Comparison of ENCODE assay signal across 18 cellular contexts in genomic region chr7:121485457-121486243, GRCh38.
DNase-seq lines count a peak whose midpoint lies in the region; FAIRE-seq and TF ChIP-seq lines count a peak whose summit lies in the region.
"Had no signal": no experiment of that assay in that cellular context is flagged by ENCODE, and none has a peak within 500 bp of the region (broad histone marks: within the 10 kb centered on the region; RNA-seq: fewer than 3 reads in every experiment).

No MANE protein-coding gene starts in this region.

- FAIRE-seq in HTR-8/SVneo (lab: Jason Lieb, UNC), result no peak

- peaks cover 6 to 65% (median 12%) of the 10 kb centered on the region in 3 donors for H3K4me1 ChIP-seq in esophagus squamous epithelium
- peaks cover 5% of the 10 kb centered on the region for H3K4me1 ChIP-seq in BE2C
- H3K4me1 ChIP-seq: gastrocnemius medialis had no signal

- POLR2A ChIA-PET in RWPE1 (lab: Yijun Ruan, JAX; ENCODE audit: low non-redundant PET), result interaction anchor here (0.5 kb wide), 1 partner anchor 351 kb away, joined by 3 read pairs; no protein-coding TSS in a partner anchor

- no peak for TF ChIP-seq POLR2A in esophagus squamous epithelium (IDR thresholded peaks at IDR 0.05)

- DNase-seq in AG09309 (ENCODE audit: low read depth) (peak; percentile 13), RWPE1 (ENCODE audit: low spot score) (no peak), esophagus squamous epithelium (lab: John Stamatoyannopoulos, UW) (no peak), myocyte (ENCODE audit: low read depth) (peak; percentile 11), NCI-H345 (lab: John Stamatoyannopoulos, UW) (no peak), HTR-8/SVneo (ENCODE audit: insufficient read length, low spot score) (no peak), HuH-7 (ENCODE audit: low spot score) (no peak), BE2C (no peak)
- DNase-seq: ACHN; activated CD8-positive, alpha-beta memory T cell treated with anti-CD3 and anti-CD28 coated beads for 24 hours; activated naive CD4-positive, alpha-beta T cell treated with anti-CD3 and anti-CD28 coated beads, Interleukin-2, amount 50 U/mL, for 16 hours; DMS79; kidney glomerular epithelial cell; NCI-H2227 treated with DMSO at 0.1 percent for 48 hours; nephron progenitor cell; stimulated activated CD4-positive, alpha-beta T cell treated with anti-CD3 and anti-CD28 coated beads, Interleukin-15, amount 100 ng/mL, for 24 hours had no signal

- TF ChIP-seq CTCF in AG09309 (IDR thresholded peaks at IDR 0.05; ENCODE audit: control insufficient read depth, insufficient read depth, low read depth, low read length, missing control alignments), result no peak
- no peak for TF ChIP-seq CTCF in RWPE1 (conservative IDR thresholded peaks at IDR 0.05; ENCODE audit: low read depth)
- no peak for TF ChIP-seq CTCF in esophagus squamous epithelium (IDR thresholded peaks at IDR 0.05)
- TF ChIP-seq CTCF in BE2C (IDR thresholded peaks at IDR 0.05; ENCODE audit: low read depth, low read length), result no peak

- H3K27me3 ChIP-seq in esophagus squamous epithelium, result no peaks in the 10 kb centered on the region
- H3K27me3 ChIP-seq in BE2C, result no peaks in the 10 kb centered on the region
- H3K27me3 ChIP-seq: gastrocnemius medialis had no signal

- H3K9me3 ChIP-seq in esophagus squamous epithelium (no peaks in the 10 kb centered on the region), BE2C (no peaks in the 10 kb centered on the region)
- H3K9me3 ChIP-seq: gastrocnemius medialis, HAP-1 had no signal

- H3K4me3 ChIP-seq in AG09309 (ENCODE audit: control insufficient read depth, low read depth, low read length) (no peak overlapping the region), esophagus squamous epithelium (no peak overlapping the region), BE2C (ENCODE audit: low read depth, low read length) (no peak overlapping the region)
- H3K4me3 ChIP-seq: gastrocnemius medialis, HAP-1 had no signal

- 46 to 65% methylated on average over 6 to 7 of the region's 7 CpGs for WGBS in esophagus squamous epithelium, 2 donors

- CTCF ChIA-PET in RWPE1 (lab: Yijun Ruan, JAX), result no interaction called here

- intact Hi-C loops in esophagus squamous epithelium (cut with DNase I), result no loop called here

- H3K27ac ChIP-seq in RWPE1 (peak overlapping the region; percentile 46), esophagus squamous epithelium (peak overlapping the region in 3 of 4 donors; percentile 52 to 62 (median 62))
- H3K27ac ChIP-seq: gastrocnemius medialis had no signal

- no peaks in the 10 kb centered on the region for H3K36me3 ChIP-seq in esophagus squamous epithelium
- H3K36me3 ChIP-seq in BE2C, result no peaks in the 10 kb centered on the region
- H3K36me3 ChIP-seq: gastrocnemius medialis, HAP-1 had no signal

Comparison
In these comparisons a context has a peak if more than half of its experiments do, and no peak if none do; other contexts are left out.
1. DNase-seq: peak in AG09309 (single experiment) and myocyte (single experiment); none in RWPE1 (single experiment), esophagus squamous epithelium (single experiment), NCI-H345 (single experiment), HTR-8/SVneo (single experiment), HuH-7 (single experiment) and BE2C (single experiment).